9 cellular contexts compared by ENCODE assay signal in the genomic region with DNA sequence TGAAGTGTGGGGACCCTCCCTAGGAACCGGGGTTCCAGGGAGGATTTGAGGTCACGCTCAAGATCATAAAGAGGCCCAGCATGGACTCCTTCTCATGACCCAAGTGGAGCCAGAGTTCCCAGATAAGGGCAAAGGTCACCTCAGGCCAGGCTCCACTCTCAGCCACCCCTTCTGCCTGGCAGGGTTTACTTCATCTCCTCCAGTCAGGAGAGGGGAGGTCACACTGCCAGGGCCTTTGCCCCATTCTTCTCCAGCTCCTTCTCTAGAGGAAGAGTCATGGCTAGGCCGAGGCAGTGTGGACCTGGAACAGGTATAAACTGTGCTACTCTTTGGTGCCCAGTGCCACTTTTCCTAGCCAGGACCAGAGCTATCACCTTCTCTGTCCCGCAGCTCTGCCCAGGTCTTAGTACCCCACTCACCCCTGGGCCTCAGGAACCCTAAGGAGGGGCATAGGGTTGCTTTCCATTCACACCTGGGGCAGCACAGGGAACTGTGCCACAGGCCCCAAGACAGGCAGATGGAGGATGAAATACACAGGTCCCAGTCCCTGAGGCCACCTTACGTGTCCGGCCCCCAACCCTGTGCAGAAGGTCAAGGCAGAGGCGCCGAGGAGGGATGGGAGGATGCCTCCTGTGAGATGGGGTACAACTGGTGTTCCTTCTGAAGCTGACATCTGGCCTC. TPM values are rescaled to one million over a fixed set of nuclear protein-coding genes. Genes with fewer than 3 reads are reported as not detected.
DNase-seq lines count a peak whose midpoint lies in the region; ATAC-seq, FAIRE-seq and TF ChIP-seq lines count a peak whose summit lies in the region.
"Had no signal": no experiment of that assay in that cellular context is flagged by ENCODE, and none has a peak within 500 bp of the region (broad histone marks: within the 10 kb centered on the region; RNA-seq: fewer than 3 reads in every experiment).

No MANE protein-coding gene starts in this region.

- FAIRE-seq in HepG2 (lab: Jason Lieb, UNC) = no peak

- CTCF ChIA-PET in HepG2 (lab: Yijun Ruan, JAX; ENCODE audit: low intra/inter-chr PET ratio, low total read pairs) = no interaction called here

- peaks cover 6% of the 10 kb centered on the region for H3K36me3 ChIP-seq in adipocyte (ENCODE audit: control insufficient read depth, insufficient read depth, low read length, severe bottlenecking)
- no peaks in the 10 kb centered on the region for H3K36me3 ChIP-seq in HepG2 (replicated peaks in 1 of 2; ENCODE audit: control insufficient read depth in 1 of 2, insufficient read depth in 2 of 2, low read length in 2 of 2)
- no peaks in the 10 kb centered on the region for H3K36me3 ChIP-seq in thyroid gland

- no peak for TF ChIP-seq RAD21 in HepG2 (CRISPR knock-in tag; IDR thresholded peaks at IDR 0.05)

- no peaks in the 10 kb centered on the region for H3K9me3 ChIP-seq in adipocyte (ENCODE audit: control insufficient read depth, low read length)
- no peaks in the 10 kb centered on the region for H3K9me3 ChIP-seq in HepG2 (ENCODE audit: low read length)
- no peaks in the 10 kb centered on the region for H3K9me3 ChIP-seq in thyroid gland

- TF ChIP-seq POLR2A in HepG2 (IDR thresholded peaks at IDR 0.05; ENCODE audit: insufficient read depth in 1 of 2, low read depth in 2 of 2, low read length in 2 of 2) (no peak), thyroid gland (IDR thresholded peaks at IDR 0.05) (no peak)

- H3K9ac ChIP-seq in adipocyte (ENCODE audit: low read length) (peak overlapping the region; percentile 87), HepG2 (ENCODE audit: insufficient read depth, low read depth, low read length) (peak overlapping the region; percentile 70)

- H4K20me1 ChIP-seq in HepG2 (ENCODE audit: insufficient read depth, low read length) = no peaks in the 10 kb centered on the region

- in situ Hi-C loops in HepG2 (cut with HindIII; ENCODE audit: extremely low pct_ligation_motif_present, low pct_unique_long_range_greater_than_20kb) = no loop called here

- H3K4me1 ChIP-seq in adipocyte (ENCODE audit: control insufficient read depth, insufficient read depth, low read length) = peaks cover 67% of the 10 kb centered on the region
- peaks cover 92% of the 10 kb centered on the region for H3K4me1 ChIP-seq in HepG2 (ENCODE audit: insufficient read depth, low read length)
- H3K4me1 ChIP-seq in thyroid gland = peaks cover 49 to 75% of the 10 kb centered on the region in 2 donors

- POLR2A ChIA-PET in HepG2 (lab: Yijun Ruan, JAX) = interaction anchor here (1.4 to 5.6 kb wide), 4 partner anchors 27 to 54 kb away, joined by 3 to 99 read pairs (median 14); a partner anchor contains a TSS

- peak overlapping the region; percentile 100 for H3K4me2 ChIP-seq in HepG2 (ENCODE audit: low read depth, low read length)

- ATAC-seq in HepG2 (no peak), GM21576 (IDR thresholded peaks at IDR 0.05; ENCODE audit: unreplicated experiment) (no peak)

- no peaks in the 10 kb centered on the region for H3K27me3 ChIP-seq in adipocyte (replicated peaks; ENCODE audit: control insufficient read depth, insufficient read depth, low read length)
- H3K27me3 ChIP-seq in HepG2 (ENCODE audit: control insufficient read depth in 1 of 2, insufficient read depth in 2 of 2, low read length in 2 of 2) = no peaks in the 10 kb centered on the region; a peak in 1 of 5 replicates
- H3K27me3 ChIP-seq in thyroid gland = no peaks in the 10 kb centered on the region

- 17% methylated on average over 6 of the region's 8 CpGs for WGBS in HepG2 (ENCODE audit: low lambda C conversion rate)
- 76 to 91% methylated on average over 8 of the region's 8 CpGs for WGBS in thyroid gland, 2 donors

- H3K27ac ChIP-seq in HepG2 (ENCODE audit: extremely low read length, insufficient read depth, low read length) (peak overlapping the region; percentile 83), thyroid gland (peak overlapping the region; percentile 87 to 92 (median 88))
- H3K27ac ChIP-seq: HL-60 had no signal

- TF ChIP-seq EP300 in HepG2 (IDR thresholded peaks at IDR 0.05; ENCODE audit: low read depth in 2 of 2, low read length in 2 of 2) = no peak
- TF ChIP-seq EP300 in HepG2 (CRISPR knock-in tag; IDR thresholded peaks at IDR 0.05; ENCODE audit: borderline replicate concordance) = no peak

- peak; percentile 53 for DNase-seq in activated CD8-positive, alpha-beta memory T cell treated with anti-CD3 and anti-CD28 coated beads, Interleukin-2, amount 50 U/mL, for 48 hours
- DNase-seq in activated CD8-positive, alpha-beta memory T cell treated with anti-CD3 and anti-CD28 coated beads, Interleukin-2, amount 50 U/mL, for 4 hours = no peak
- DNase-seq in adipocyte (ENCODE audit: low read depth) (no peak), HepG2 (ENCODE audit: low spot score) (no peak), thyroid gland (no peak), NCI-H1092 treated with DMSO at 0.1 percent for 48 hours (lab: John Stamatoyannopoulos, UW) (no peak)
- no peak for DNase-seq in stimulated activated CD4-positive, alpha-beta T cell treated with anti-CD3 and anti-CD28 coated beads, Interleukin-4, amount 100 ng/mL, for 1 hour

- H3K4me3 ChIP-seq in adipocyte (ENCODE audit: low read length) = peak overlapping the region; percentile 80
- H3K4me3 ChIP-seq in HepG2 (replicated peaks in 1 of 3; ENCODE audit: insufficient read depth in 1 of 3, low read depth in 2 of 3, low read length in 3 of 3) = peak overlapping the region; percentile 74 to 91 (median 90)
- H3K4me3 ChIP-seq in thyroid gland (replicated peaks in 1 of 3) = peak overlapping the region in 1 of 3 donors; percentile 56

- TSS peak; percentile 73 for BruUV-seq in HepG2 (replicated peaks; lab: Mats Ljungman, UMichigan)

- intact Hi-C loops in HepG2 (cut with micrococcal nuclease; ENCODE audit: unreplicated experiment) = no loop called here
- intact Hi-C loops in thyroid gland (cut with DNase I) = no loop called here

- no peak overlapping the region for H2AFZ ChIP-seq in HepG2 (ENCODE audit: low read length)

- TF ChIP-seq CTCF in HepG2 (CRISPR knock-in tag; IDR thresholded peaks at IDR 0.05) = no peak
- TF ChIP-seq CTCF in thyroid gland (IDR thresholded peaks at IDR 0.05) = no peak

- peaks cover 25% of the 10 kb centered on the region for H3K79me2 ChIP-seq in HepG2 (ENCODE audit: insufficient read depth, low read length)

RNA-seq across cellular contexts. Expression of a gene that starts 0.9 kb away (rescaled TPM):
- total RNA-seq in HepG2 (2016; rRNA removed; fragmentation: Illumina TruSeq; extraction: Trizol) = 32.0 and 87.3 TPM in 2 replicates
- total RNA-seq in HepG2 (2016; cell fraction: cytosol; rRNA removed; fragmentation: Illumina TruSeq; extraction: Trizol; ENCODE audit: low read depth) = 20.7 and 23.9 TPM in 2 replicates
- total RNA-seq in HepG2 (2016; cell fraction: insoluble cytoplasmic fraction; rRNA removed; fragmentation: Illumina TruSeq; extraction: Trizol) = 26.9 and 94.3 TPM in 2 replicates
- 19.8 and 21.0 TPM in 2 replicates for total RNA-seq in HepG2 (2016; cell fraction: membrane; rRNA removed; fragmentation: Illumina TruSeq; extraction: Trizol)
- total RNA-seq in HepG2 (2016; cell fraction: nucleus; rRNA removed; fragmentation: Illumina TruSeq; extraction: Trizol) = 90.8 and 95.0 TPM in 2 replicates
- polyA plus RNA-seq in HepG2 (2011; rRNA removed) = 109 and 117 TPM in 2 replicates
- 68.6 and 80.4 TPM in 2 replicates for polyA plus RNA-seq in HepG2 (2011; cell fraction: cytosol; rRNA removed)
- polyA plus RNA-seq in HepG2 (2011; cell fraction: nucleus; rRNA removed) = 334 and 438 TPM in 2 replicates
- 79.7 and 97.7 TPM in 2 replicates for polyA plus RNA-seq in HepG2 (2012)
- polyA plus RNA-seq in HepG2 (2016; cell fraction: cytosol; fragmentation: Illumina TruSeq; extraction: Trizol; ENCODE audit: low read depth) = 8.6 and 9.0 TPM in 2 replicates
- 26.3 and 30.3 TPM in 2 replicates for polyA plus RNA-seq in HepG2 (2016; cell fraction: insoluble cytoplasmic fraction; fragmentation: Illumina TruSeq; extraction: Trizol; ENCODE audit: low read depth)
- polyA plus RNA-seq in HepG2 (2016; cell fraction: membrane; fragmentation: Illumina TruSeq; extraction: Trizol; ENCODE audit: low read depth) = 13.4 and 14.3 TPM in 2 replicates
- polyA plus RNA-seq in HepG2 (2016; cell fraction: nucleus; fragmentation: Illumina TruSeq; extraction: Trizol; ENCODE audit: insufficient read depth, low read depth) = 198 and 222 TPM in 2 replicates
- polyA minus RNA-seq in HepG2 (2011; rRNA and poly(A)+ RNA removed; ENCODE audit: low replicate concordance) = 87.1 and 260 TPM in 2 replicates
- polyA minus RNA-seq in HepG2 (2011; cell fraction: cytosol; rRNA and poly(A)+ RNA removed) = 32.1 and 36.7 TPM in 2 replicates
- polyA minus RNA-seq in HepG2 (2011; cell fraction: nucleus; rRNA and poly(A)+ RNA removed) = 111 and 114 TPM in 2 replicates
- total RNA-seq in thyroid gland = 100 to 1,000 TPM in 3 of 4 donors, 10 to 100 TPM in 1; 97.3 to 193 (median 143) TPM

RNA-seq across cellular contexts. Expression of a gene that starts 27.8 kb away (rescaled TPM):
- total RNA-seq in HepG2 (2016; rRNA removed; fragmentation: Illumina TruSeq; extraction: Trizol) (222 and 239 TPM in 2 replicates), thyroid gland (10 to 100 TPM; 57.4 to 91.0 (median 77.5) TPM)
- total RNA-seq in HepG2 (2016; cell fraction: cytosol; rRNA removed; fragmentation: Illumina TruSeq; extraction: Trizol; ENCODE audit: low read depth) = 75.0 and 83.4 TPM in 2 replicates
- 213 and 234 TPM in 2 replicates for total RNA-seq in HepG2 (2016; cell fraction: insoluble cytoplasmic fraction; rRNA removed; fragmentation: Illumina TruSeq; extraction: Trizol)
- total RNA-seq in HepG2 (2016; cell fraction: membrane; rRNA removed; fragmentation: Illumina TruSeq; extraction: Trizol) = 172 and 182 TPM in 2 replicates
- 115 and 124 TPM in 2 replicates for total RNA-seq in HepG2 (2016; cell fraction: nucleus; rRNA removed; fragmentation: Illumina TruSeq; extraction: Trizol)
- 87.3 and 93.2 TPM in 2 replicates for polyA plus RNA-seq in HepG2 (2011; rRNA removed)
- 57.2 and 66.4 TPM in 2 replicates for polyA plus RNA-seq in HepG2 (2011; cell fraction: cytosol; rRNA removed)
- 50.6 and 58.7 TPM in 2 replicates for polyA plus RNA-seq in HepG2 (2011; cell fraction: nucleus; rRNA removed)
- polyA plus RNA-seq in HepG2 (2012) = 90.0 and 114 TPM in 2 replicates
- 59.8 and 73.7 TPM in 2 replicates for polyA plus RNA-seq in HepG2 (2016; cell fraction: cytosol; fragmentation: Illumina TruSeq; extraction: Trizol; ENCODE audit: low read depth)
- polyA plus RNA-seq in HepG2 (2016; cell fraction: insoluble cytoplasmic fraction; fragmentation: Illumina TruSeq; extraction: Trizol; ENCODE audit: low read depth) = 202 and 242 TPM in 2 replicates
- 104 and 113 TPM in 2 replicates for polyA plus RNA-seq in HepG2 (2016; cell fraction: membrane; fragmentation: Illumina TruSeq; extraction: Trizol; ENCODE audit: low read depth)
- polyA plus RNA-seq in HepG2 (2016; cell fraction: nucleus; fragmentation: Illumina TruSeq; extraction: Trizol; ENCODE audit: insufficient read depth, low read depth) = 152 and 155 TPM in 2 replicates
- 159 and 165 TPM in 2 replicates for polyA minus RNA-seq in HepG2 (2011; rRNA and poly(A)+ RNA removed; ENCODE audit: low replicate concordance)
- polyA minus RNA-seq in HepG2 (2011; cell fraction: cytosol; rRNA and poly(A)+ RNA removed) = 74.4 and 77.8 TPM in 2 replicates
- polyA minus RNA-seq in HepG2 (2011; cell fraction: nucleus; rRNA and poly(A)+ RNA removed) = 73.0 and 88.5 TPM in 2 replicates

RNA-seq across cellular contexts. Expression of a gene that starts 43.5 kb away (rescaled TPM):
- not detected in 2 replicates for total RNA-seq in HepG2 (2016; rRNA removed; fragmentation: Illumina TruSeq; extraction: Trizol)
- total RNA-seq in HepG2 (2016; cell fraction: cytosol; rRNA removed; fragmentation: Illumina TruSeq; extraction: Trizol; ENCODE audit: low read depth) = not detected in 2 replicates
- 0.09 TPM in 1 of 2 replicates, not detected in the other for total RNA-seq in HepG2 (2016; cell fraction: insoluble cytoplasmic fraction; rRNA removed; fragmentation: Illumina TruSeq; extraction: Trizol)
- total RNA-seq in HepG2 (2016; cell fraction: membrane; rRNA removed; fragmentation: Illumina TruSeq; extraction: Trizol) = not detected in 2 replicates
- not detected in 2 replicates for total RNA-seq in HepG2 (2016; cell fraction: nucleus; rRNA removed; fragmentation: Illumina TruSeq; extraction: Trizol)
- polyA plus RNA-seq in HepG2 (2011; rRNA removed) = 1.4 and 2.2 TPM in 2 replicates
- polyA plus RNA-seq in HepG2 (2011; cell fraction: cytosol; rRNA removed) = 0.56 and 1.1 TPM in 2 replicates
- 7.9 and 10.0 TPM in 2 replicates for polyA plus RNA-seq in HepG2 (2011; cell fraction: nucleus; rRNA removed)
- polyA plus RNA-seq in HepG2 (2012) = 4.3 and 5.0 TPM in 2 replicates
- polyA plus RNA-seq in HepG2 (2016; cell fraction: cytosol; fragmentation: Illumina TruSeq; extraction: Trizol; ENCODE audit: low read depth) = not detected in 2 replicates
- polyA plus RNA-seq in HepG2 (2016; cell fraction: insoluble cytoplasmic fraction; fragmentation: Illumina TruSeq; extraction: Trizol; ENCODE audit: low read depth) = not detected in 2 replicates
- polyA plus RNA-seq in HepG2 (2016; cell fraction: membrane; fragmentation: Illumina TruSeq; extraction: Trizol; ENCODE audit: low read depth) = not detected in 2 replicates
- polyA plus RNA-seq in HepG2 (2016; cell fraction: nucleus; fragmentation: Illumina TruSeq; extraction: Trizol; ENCODE audit: insufficient read depth, low read depth) = 1.1 TPM in 1 of 2 replicates, not detected in the other
- 0.07 and 1.3 TPM in 2 replicates for polyA minus RNA-seq in HepG2 (2011; rRNA and poly(A)+ RNA removed; ENCODE audit: low replicate concordance)
- polyA minus RNA-seq in HepG2 (2011; cell fraction: cytosol; rRNA and poly(A)+ RNA removed) = not detected in 2 replicates
- 0.64 and 0.87 TPM in 2 replicates for polyA minus RNA-seq in HepG2 (2011; cell fraction: nucleus; rRNA and poly(A)+ RNA removed)
- under 1 TPM in 1 of 4 donors, not detected in 3; 0.67 TPM for total RNA-seq in thyroid gland

RNA-seq across cellular contexts. Expression of a gene that starts 52.1 kb away (rescaled TPM):
- 17.3 and 24.6 TPM in 2 replicates for total RNA-seq in HepG2 (2016; rRNA removed; fragmentation: Illumina TruSeq; extraction: Trizol)
- 6.4 and 7.4 TPM in 2 replicates for total RNA-seq in HepG2 (2016; cell fraction: cytosol; rRNA removed; fragmentation: Illumina TruSeq; extraction: Trizol; ENCODE audit: low read depth)
- 17.1 and 25.6 TPM in 2 replicates for total RNA-seq in HepG2 (2016; cell fraction: insoluble cytoplasmic fraction; rRNA removed; fragmentation: Illumina TruSeq; extraction: Trizol)
- 7.7 and 8.9 TPM in 2 replicates for total RNA-seq in HepG2 (2016; cell fraction: membrane; rRNA removed; fragmentation: Illumina TruSeq; extraction: Trizol)
- total RNA-seq in HepG2 (2016; cell fraction: nucleus; rRNA removed; fragmentation: Illumina TruSeq; extraction: Trizol) = 28.4 and 31.8 TPM in 2 replicates
- 13.4 and 20.7 TPM in 2 replicates for polyA plus RNA-seq in HepG2 (2011; rRNA removed)
- 4.7 and 7.1 TPM in 2 replicates for polyA plus RNA-seq in HepG2 (2011; cell fraction: cytosol; rRNA removed)
- 58.4 and 108 TPM in 2 replicates for polyA plus RNA-seq in HepG2 (2011; cell fraction: nucleus; rRNA removed)
- 6.6 and 17.5 TPM in 2 replicates for polyA plus RNA-seq in HepG2 (2012)
- polyA plus RNA-seq in HepG2 (2016; cell fraction: cytosol; fragmentation: Illumina TruSeq; extraction: Trizol; ENCODE audit: low read depth) = 1.3 and 1.6 TPM in 2 replicates
- polyA plus RNA-seq in HepG2 (2016; cell fraction: insoluble cytoplasmic fraction; fragmentation: Illumina TruSeq; extraction: Trizol; ENCODE audit: low read depth) = 13.3 and 16.0 TPM in 2 replicates
- polyA plus RNA-seq in HepG2 (2016; cell fraction: membrane; fragmentation: Illumina TruSeq; extraction: Trizol; ENCODE audit: low read depth) = 2.3 and 3.2 TPM in 2 replicates
- 65.8 and 68.9 TPM in 2 replicates for polyA plus RNA-seq in HepG2 (2016; cell fraction: nucleus; fragmentation: Illumina TruSeq; extraction: Trizol; ENCODE audit: insufficient read depth, low read depth)
- 6.9 and 17.6 TPM in 2 replicates for polyA minus RNA-seq in HepG2 (2011; rRNA and poly(A)+ RNA removed; ENCODE audit: low replicate concordance)
- 5.3 and 5.4 TPM in 2 replicates for polyA minus RNA-seq in HepG2 (2011; cell fraction: cytosol; rRNA and poly(A)+ RNA removed)
- polyA minus RNA-seq in HepG2 (2011; cell fraction: nucleus; rRNA and poly(A)+ RNA removed) = 14.9 and 18.7 TPM in 2 replicates
- total RNA-seq in thyroid gland = under 1 TPM in 2 of 4 donors, not detected in 2; 0.27 to 0.93 TPM

RNA-seq across cellular contexts. Expression of a gene that starts 52.2 kb away (rescaled TPM):
- total RNA-seq in HepG2 (2016; rRNA removed; fragmentation: Illumina TruSeq; extraction: Trizol) = 217 and 294 TPM in 2 replicates
- total RNA-seq in HepG2 (2016; cell fraction: cytosol; rRNA removed; fragmentation: Illumina TruSeq; extraction: Trizol; ENCODE audit: low read depth) = 159 and 163 TPM in 2 replicates
- 225 and 322 TPM in 2 replicates for total RNA-seq in HepG2 (2016; cell fraction: insoluble cytoplasmic fraction; rRNA removed; fragmentation: Illumina TruSeq; extraction: Trizol)
- 113 and 118 TPM in 2 replicates for total RNA-seq in HepG2 (2016; cell fraction: membrane; rRNA removed; fragmentation: Illumina TruSeq; extraction: Trizol)
- total RNA-seq in HepG2 (2016; cell fraction: nucleus; rRNA removed; fragmentation: Illumina TruSeq; extraction: Trizol) = 94.1 and 102 TPM in 2 replicates
- polyA plus RNA-seq in HepG2 (2011; rRNA removed) = 131 and 137 TPM in 2 replicates
- polyA plus RNA-seq in HepG2 (2011; cell fraction: cytosol; rRNA removed) = 178 and 188 TPM in 2 replicates
- polyA plus RNA-seq in HepG2 (2011; cell fraction: nucleus; rRNA removed) = 65.8 and 77.3 TPM in 2 replicates
- polyA plus RNA-seq in HepG2 (2012) = 92.3 and 97.7 TPM in 2 replicates
- polyA plus RNA-seq in HepG2 (2016; cell fraction: cytosol; fragmentation: Illumina TruSeq; extraction: Trizol; ENCODE audit: low read depth) = 113 and 115 TPM in 2 replicates
- polyA plus RNA-seq in HepG2 (2016; cell fraction: insoluble cytoplasmic fraction; fragmentation: Illumina TruSeq; extraction: Trizol; ENCODE audit: low read depth) = 260 and 314 TPM in 2 replicates
- 75.9 and 83.5 TPM in 2 replicates for polyA plus RNA-seq in HepG2 (2016; cell fraction: membrane; fragmentation: Illumina TruSeq; extraction: Trizol; ENCODE audit: low read depth)
- 124 and 142 TPM in 2 replicates for polyA plus RNA-seq in HepG2 (2016; cell fraction: nucleus; fragmentation: Illumina TruSeq; extraction: Trizol; ENCODE audit: insufficient read depth, low read depth)
- polyA minus RNA-seq in HepG2 (2011; rRNA and poly(A)+ RNA removed; ENCODE audit: low replicate concordance) = 68.9 and 78.1 TPM in 2 replicates
- 21.0 and 23.5 TPM in 2 replicates for polyA minus RNA-seq in HepG2 (2011; cell fraction: cytosol; rRNA and poly(A)+ RNA removed)
- 83.2 and 89.1 TPM in 2 replicates for polyA minus RNA-seq in HepG2 (2011; cell fraction: nucleus; rRNA and poly(A)+ RNA removed)
- 100 to 1,000 TPM in 1 of 4 donors, 10 to 100 TPM in 3; 44.6 to 115 (median 80.8) TPM for total RNA-seq in thyroid gland
